5 cellular contexts compared by ENCODE assay signal in genomic region chr10:54259104-54259503, GRCh38.
"Had no signal": no experiment of that assay in that cellular context is flagged by ENCODE, and none has a peak within 500 bp of the region (broad histone marks: within the 10 kb centered on the region; RNA-seq: fewer than 3 reads in every experiment).

No MANE protein-coding gene starts in this region.

- H3K27ac ChIP-seq: HL-60 had no signal

- ATAC-seq: HepG2, K562 had no signal

- H3K4me3 ChIP-seq: K562 had no signal

- DNase-seq: IMR-90, KBM-7 had no signal
